ENCODE assay signal across 12 cellular contexts in genomic region chr6:2899596-2899995, GRCh38. TPM values are rescaled to one million over a fixed set of nuclear protein-coding genes. Genes with fewer than 3 reads are reported as not detected.
A peak's percentile ranks its signal among the peaks of the same experiment; 100 is the strongest.
DNase-seq lines count a peak whose midpoint lies in the region; ATAC-seq and TF ChIP-seq lines count a peak whose summit lies in the region.
"Had no signal": no experiment of that assay in that cellular context is flagged by ENCODE, and none has a peak within 500 bp of the region (broad histone marks: within the 10 kb centered on the region; RNA-seq: fewer than 3 reads in every experiment).

No MANE protein-coding gene starts in this region.

- POLR2A ChIA-PET in activated CD4-positive, alpha-beta T cell treated with anti-CD3 and anti-CD28 coated beads, Interleukin-2, amount 10 ng/mL, durations not matched to agents 7 days and 5 days (lab: Charles Lee): interaction anchor here (0.6 to 1.4 kb wide), 3 partner anchors 8 to 168 kb away, joined by 3 to 7 read pairs (median 4); no protein-coding TSS in a partner anchor

- peak overlapping the region; percentile 92 for H3K4me3 ChIP-seq in OCI-LY1 (ENCODE audit: low read depth, low read length, poor library complexity, severe bottlenecking)
- H3K4me3 ChIP-seq: right lobe of liver had no signal

- no peak for TF ChIP-seq CTCF in OCI-LY1 (IDR thresholded peaks at IDR 0.05; ENCODE audit: low read length)

- H3K9me2 ChIP-seq in OCI-LY1 (ENCODE audit: low read depth, low read length): no peaks in the 10 kb centered on the region

- no peak overlapping the region for H2AFZ ChIP-seq in OCI-LY1 (ENCODE audit: low read length)

- H3K27ac Mint-ChIP-seq in activated CD4-positive, alpha-beta T cell treated with anti-CD3 and anti-CD28 coated beads, Interleukin-2, amount 10 ng/mL, durations not matched to agents 7 days and 5 days: peak overlapping the region; percentile 54
- peak overlapping the region; percentile 97 for H3K27ac Mint-ChIP-seq in activated naive CD8-positive, alpha-beta T cell
- H3K27ac Mint-ChIP-seq in stimulated activated effector memory CD8-positive, alpha-beta T cell treated with anti-CD3 and anti-CD28 coated beads, Interleukin-12 subunit alpha, Interleukin-12 subunit beta, amount 100 ng/mL, for 72 hours: peak overlapping the region; percentile 95

- peaks cover 66% of the 10 kb centered on the region for H3K4me1 Mint-ChIP-seq in activated CD4-positive, alpha-beta T cell treated with anti-CD3 and anti-CD28 coated beads, Interleukin-2, amount 10 ng/mL, durations not matched to agents 7 days and 5 days
- peaks cover 67% of the 10 kb centered on the region for H3K4me1 Mint-ChIP-seq in activated naive CD8-positive, alpha-beta T cell (ENCODE audit: low read depth)
- H3K4me1 Mint-ChIP-seq in stimulated activated effector memory CD8-positive, alpha-beta T cell treated with anti-CD3 and anti-CD28 coated beads, Interleukin-12 subunit alpha, Interleukin-12 subunit beta, amount 100 ng/mL, for 72 hours: peaks cover 65% of the 10 kb centered on the region

- H3K27ac ChIP-seq in OCI-LY1 (ENCODE audit: low read depth, low read length, poor library complexity, severe bottlenecking): peak overlapping the region; percentile 86
- H3K27ac ChIP-seq: HL-60, right lobe of liver had no signal

- CTCF ChIA-PET in activated CD4-positive, alpha-beta T cell treated with anti-CD3 and anti-CD28 coated beads, Interleukin-2, amount 10 ng/mL, durations not matched to agents 7 days and 5 days (lab: Charles Lee): interaction anchor here (0.8 to 2.5 kb wide), 10 partner anchors 8 to 155 kb away, joined by 3 to 13 read pairs (median 4); partner anchors contain the start of gene SERPINB1

- peak; percentile 64 for ATAC-seq in stimulated activated effector memory CD8-positive, alpha-beta T cell treated with anti-CD3 and anti-CD28 coated beads, Interleukin-12 subunit alpha, Interleukin-12 subunit beta, amount 100 ng/mL, for 72 hours
- ATAC-seq in HG03342 (IDR thresholded peaks at IDR 0.05; ENCODE audit: unreplicated experiment): no peak
- ATAC-seq in GM21786 (IDR thresholded peaks at IDR 0.05; ENCODE audit: unreplicated experiment): no peak
- ATAC-seq: right lobe of liver had no signal

- peak overlapping the region; percentile 81; the same call in 1 of the 2 replicates for H3K4me2 ChIP-seq in OCI-LY1 (ENCODE audit: low read length)

- H3K9ac ChIP-seq in OCI-LY1 (ENCODE audit: low read length): peak overlapping the region; percentile 96; the same call in 1 of the 2 replicates

- H4K20me1 ChIP-seq in OCI-LY1 (ENCODE audit: insufficient read depth, low read length): no peaks in the 10 kb centered on the region

- no peak for DNase-seq in activated CD4-positive, alpha-beta T cell treated with anti-CD3 and anti-CD28 coated beads, Interleukin-2, amount 10 ng/mL, durations not matched to agents 7 days and 5 days
- DNase-seq in activated CD4-positive, alpha-beta T cell treated with anti-CD3 and anti-CD28 coated beads, Interleukin-2, amount 50 U/mL, for 4 hours: no peak
- peak in 1 of 2 donors; percentile 72 for DNase-seq in stimulated activated effector memory CD8-positive, alpha-beta T cell treated with anti-CD3 and anti-CD28 coated beads, Interleukin-12 subunit alpha, Interleukin-12 subunit beta, amount 100 ng/mL, for 72 hours (ENCODE audit: low spot score in 2 of 2)
- no peak for DNase-seq in putamen (ENCODE audit: low spot score)
- DNase-seq: ACHN, NCI-H510A treated with DMSO at 0.1 percent for 48 hours, right lobe of liver had no signal

- H3K27me3 ChIP-seq in OCI-LY1 (ENCODE audit: insufficient read depth, low read length): no peaks in the 10 kb centered on the region
- H3K27me3 ChIP-seq: right lobe of liver had no signal

- peaks cover 70% of the 10 kb centered on the region for H3K36me3 Mint-ChIP-seq in activated CD4-positive, alpha-beta T cell treated with anti-CD3 and anti-CD28 coated beads, Interleukin-2, amount 10 ng/mL, durations not matched to agents 7 days and 5 days (ENCODE audit: low read depth)
- peaks cover 21% of the 10 kb centered on the region for H3K36me3 Mint-ChIP-seq in activated naive CD8-positive, alpha-beta T cell
- H3K36me3 Mint-ChIP-seq in stimulated activated effector memory CD8-positive, alpha-beta T cell treated with anti-CD3 and anti-CD28 coated beads, Interleukin-12 subunit alpha, Interleukin-12 subunit beta, amount 100 ng/mL, for 72 hours: peaks cover 88% of the 10 kb centered on the region

- no peaks in the 10 kb centered on the region for H3K9me3 ChIP-seq in OCI-LY1 (ENCODE audit: low read length)
- H3K9me3 ChIP-seq: right lobe of liver had no signal

- H3K36me3 ChIP-seq in OCI-LY1 (ENCODE audit: insufficient read depth, low read length): peaks cover 78% of the 10 kb centered on the region

- peak overlapping the region; percentile 99 for H3K4me3 Mint-ChIP-seq in activated CD4-positive, alpha-beta T cell treated with anti-CD3 and anti-CD28 coated beads, Interleukin-2, amount 10 ng/mL, durations not matched to agents 7 days and 5 days
- peak overlapping the region; percentile 99 for H3K4me3 Mint-ChIP-seq in activated naive CD8-positive, alpha-beta T cell
- peak overlapping the region; percentile 98 for H3K4me3 Mint-ChIP-seq in stimulated activated effector memory CD8-positive, alpha-beta T cell treated with anti-CD3 and anti-CD28 coated beads, Interleukin-12 subunit alpha, Interleukin-12 subunit beta, amount 100 ng/mL, for 72 hours

- H3K79me2 ChIP-seq in OCI-LY1 (ENCODE audit: insufficient read depth, low read length): peaks cover 35% of the 10 kb centered on the region

- no peaks in the 10 kb centered on the region for H3K9me3 Mint-ChIP-seq in activated CD4-positive, alpha-beta T cell treated with anti-CD3 and anti-CD28 coated beads, Interleukin-2, amount 10 ng/mL, durations not matched to agents 7 days and 5 days
- no peaks in the 10 kb centered on the region for H3K9me3 Mint-ChIP-seq in activated naive CD8-positive, alpha-beta T cell (ENCODE audit: low read depth)
- H3K9me3 Mint-ChIP-seq in stimulated activated effector memory CD8-positive, alpha-beta T cell treated with anti-CD3 and anti-CD28 coated beads, Interleukin-12 subunit alpha, Interleukin-12 subunit beta, amount 100 ng/mL, for 72 hours: no peaks in the 10 kb centered on the region

- no peaks in the 10 kb centered on the region for H3F3A ChIP-seq in OCI-LY1 (ENCODE audit: insufficient read depth, low read length)

- H3K4me1 ChIP-seq in OCI-LY1 (ENCODE audit: insufficient read depth, low read length, severe bottlenecking): peaks cover 56% of the 10 kb centered on the region

- H3K27me3 Mint-ChIP-seq in activated CD4-positive, alpha-beta T cell treated with anti-CD3 and anti-CD28 coated beads, Interleukin-2, amount 10 ng/mL, durations not matched to agents 7 days and 5 days: peaks cover 2% of the 10 kb centered on the region
- H3K27me3 Mint-ChIP-seq in activated naive CD8-positive, alpha-beta T cell: no peaks in the 10 kb centered on the region

RNA-seq across cellular contexts. Expression of gene SERPINB9, which starts 3.5 kb away (rescaled TPM):
- 10 to 100 TPM; 40.2 to 49.4 TPM for total RNA-seq in activated CD4-positive, alpha-beta T cell treated with anti-CD3 and anti-CD28 coated beads, Interleukin-2, amount 10 ng/mL, durations not matched to agents 7 days and 5 days

RNA-seq across cellular contexts. Expression of gene SERPINB1, which starts 57.9 kb away (rescaled TPM):
- 10 to 100 TPM; 62.8 to 72.8 TPM for total RNA-seq in activated CD4-positive, alpha-beta T cell treated with anti-CD3 and anti-CD28 coated beads, Interleukin-2, amount 10 ng/mL, durations not matched to agents 7 days and 5 days
